ENCODE assay signal across 2 cellular contexts in the genomic region with DNA sequence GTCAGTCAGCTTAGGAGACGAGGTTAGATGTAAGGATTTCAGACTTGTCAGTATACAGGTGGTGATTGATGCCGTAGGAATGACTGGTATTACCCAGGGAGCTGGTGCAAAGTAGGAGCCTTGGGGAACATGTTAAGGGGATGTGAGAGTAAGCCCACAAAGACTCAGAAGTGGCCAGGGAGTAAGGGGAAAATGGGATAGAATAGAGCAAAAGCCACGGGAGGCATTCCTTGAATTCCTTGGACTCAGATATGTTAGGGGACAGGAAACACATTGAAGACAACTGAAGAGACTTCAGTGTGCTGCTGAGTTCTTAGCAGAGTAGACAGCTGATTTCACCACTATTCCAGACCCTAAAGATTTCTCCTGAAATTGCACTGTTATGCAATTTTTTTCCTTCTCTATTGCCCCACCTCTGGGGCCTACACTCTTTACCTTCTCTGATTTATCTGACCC.
TF ChIP-seq lines count a peak whose summit lies in the region.

No MANE protein-coding gene starts in this region.

TF ChIP-seq in Ishikawa, 13 proteins besides CTCF, POLR2A, EP300 and RAD21:
- TF ChIP-seq YY1 (IDR thresholded peaks at IDR 0.05; ENCODE audit: low read depth) = no peak
- peak; percentile 83 for TF ChIP-seq TEAD4 (IDR thresholded peaks at IDR 0.05)

TF ChIP-seq in K562, 482 proteins besides CTCF, POLR2A, EP300 and RAD21:
- TF ChIP-seq SP2 (IDR thresholded peaks at IDR 0.05; ENCODE audit: extremely low read depth, low read depth, low read length, poor library complexity, severe bottlenecking) = no peak
- TF ChIP-seq, protein P1, sequence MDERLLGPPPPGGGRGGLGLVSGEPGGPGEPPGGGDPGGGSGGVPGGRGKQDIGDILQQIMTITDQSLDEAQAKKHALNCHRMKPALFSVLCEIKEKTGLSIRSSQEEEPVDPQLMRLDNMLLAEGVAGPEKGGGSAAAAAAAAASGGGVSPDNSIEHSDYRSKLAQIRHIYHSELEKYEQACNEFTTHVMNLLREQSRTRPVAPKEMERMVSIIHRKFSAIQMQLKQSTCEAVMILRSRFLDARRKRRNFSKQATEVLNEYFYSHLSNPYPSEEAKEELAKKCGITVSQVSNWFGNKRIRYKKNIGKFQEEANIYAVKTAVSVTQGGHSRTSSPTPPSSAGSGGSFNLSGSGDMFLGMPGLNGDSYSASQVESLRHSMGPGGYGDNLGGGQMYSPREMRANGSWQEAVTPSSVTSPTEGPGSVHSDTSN (CRISPR knock-in tag; IDR thresholded peaks at IDR 0.05; ENCODE audit: low read depth) = no peak
- TF ChIP-seq, protein P1 (tag; conservative IDR thresholded peaks at IDR 0.05; ENCODE audit: low read depth) = 0 out of 2 replicates have a peak, but pooled peaks have one; percentile 8
- TF ChIP-seq ZNF316 (IDR thresholded peaks at IDR 0.05) = peak; percentile 52; the same call in 1 of the 2 replicates
- TF ChIP-seq CEBPB (tag; IDR thresholded peaks at IDR 0.05) = peak; percentile 73
- TF ChIP-seq, protein P2, sequence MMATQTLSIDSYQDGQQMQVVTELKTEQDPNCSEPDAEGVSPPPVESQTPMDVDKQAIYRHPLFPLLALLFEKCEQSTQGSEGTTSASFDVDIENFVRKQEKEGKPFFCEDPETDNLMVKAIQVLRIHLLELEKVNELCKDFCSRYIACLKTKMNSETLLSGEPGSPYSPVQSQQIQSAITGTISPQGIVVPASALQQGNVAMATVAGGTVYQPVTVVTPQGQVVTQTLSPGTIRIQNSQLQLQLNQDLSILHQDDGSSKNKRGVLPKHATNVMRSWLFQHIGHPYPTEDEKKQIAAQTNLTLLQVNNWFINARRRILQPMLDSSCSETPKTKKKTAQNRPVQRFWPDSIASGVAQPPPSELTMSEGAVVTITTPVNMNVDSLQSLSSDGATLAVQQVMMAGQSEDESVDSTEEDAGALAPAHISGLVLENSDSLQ (IDR thresholded peaks at IDR 0.05) = peak; percentile 45; the same call in 1 of the 2 replicates
- peak; percentile 56 for TF ChIP-seq MEIS2 (IDR thresholded peaks at IDR 0.05; ENCODE audit: partially characterized antibody)
- peak in 1 of 2 experiments; percentile 33; a peak in 1 of 4 replicates for TF ChIP-seq TEAD1 (CRISPR knock-in tag; IDR thresholded peaks at IDR 0.05)
- TF ChIP-seq CEBPG (CRISPR knock-in tag; IDR thresholded peaks at IDR 0.05) = no peak; the same call in 1 of the 2 replicates
- TF ChIP-seq CEBPG (tag; conservative IDR thresholded peaks at IDR 0.05 in 1 of 2, IDR thresholded peaks at IDR 0.05 in 1 of 2) = peak; percentile 67 to 77; a peak in 3 of 4 replicates
- TF ChIP-seq FOS (IDR thresholded peaks at IDR 0.05; ENCODE audit: extremely low read depth, insufficient read length) = no peak
